8 cellular contexts compared by ENCODE assay signal in the genomic region with DNA sequence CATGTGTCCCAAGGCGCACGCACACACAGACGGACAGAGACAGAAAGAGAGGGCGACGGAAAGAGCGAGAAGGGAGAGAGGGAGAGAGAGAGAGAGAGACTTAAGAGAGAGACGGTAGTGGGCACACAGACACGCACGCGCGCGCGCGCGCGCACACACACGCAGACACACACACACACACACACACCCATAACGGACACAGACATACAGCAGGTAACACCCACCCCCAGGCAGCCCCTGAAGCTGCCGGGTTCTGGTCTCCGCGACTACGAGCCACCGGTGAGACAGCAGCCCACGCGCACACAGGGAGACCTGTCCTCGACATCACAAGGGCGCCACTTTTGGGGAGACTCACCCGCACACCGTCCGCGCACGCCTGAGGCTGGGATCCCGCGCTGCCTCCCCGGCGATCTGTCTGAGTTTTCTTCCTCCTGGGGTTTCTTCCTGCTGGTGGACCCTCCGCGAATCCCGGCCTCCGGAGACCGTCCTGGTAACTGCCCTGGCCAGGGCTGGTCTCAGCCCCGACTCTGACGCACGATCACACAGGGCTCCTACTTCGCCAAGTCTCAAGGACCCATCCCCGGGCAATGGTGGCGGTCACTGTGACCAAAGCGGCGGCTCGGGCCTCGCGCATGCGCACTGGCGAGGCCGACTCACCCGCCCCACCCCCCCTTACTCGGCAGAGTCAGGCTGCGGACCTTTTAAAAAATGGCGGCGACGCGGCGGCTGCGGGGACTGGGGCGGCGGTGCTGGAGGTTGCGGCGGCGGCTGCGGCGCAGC.
A peak's percentile ranks its signal among the peaks of the same experiment; 100 is the strongest.
DNase-seq lines count a peak whose midpoint lies in the region; ATAC-seq and TF ChIP-seq lines count a peak whose summit lies in the region.
"Not testable (repeated sequence)": the region's sequence is repeated elsewhere in the genome, so short reads cannot be mapped to it uniquely, and the experiment has no call there.

No MANE protein-coding gene starts in this region.

- H3K4me3 Mint-ChIP-seq in H9 (peak overlapping the region; percentile 77 to 90), neural crest cell (peak overlapping the region; percentile 88)

- H3K27ac ChIP-seq in H9 (ENCODE audit: insufficient read length, low read depth, low read length): not testable (repeated sequence)

- H3T11ph ChIP-seq in H9 (ENCODE audit: low read length): not testable (repeated sequence)

- intact Hi-C loops in left cardiac atrium (cut with DNase I): not testable (repeated sequence)

- H3K9ac ChIP-seq in H9 (ENCODE audit: extremely low read depth, insufficient read length, low read length): not testable (repeated sequence)

- not testable (repeated sequence) for H3K4me1 ChIP-seq in H9 (ENCODE audit: insufficient read depth, low read length)

- not testable (repeated sequence) for TF ChIP-seq CTCF in H9 (conservative IDR thresholded peaks at IDR 0.05); neural crest cell (conservative IDR thresholded peaks at IDR 0.05)

- not testable (repeated sequence) for H2AFZ ChIP-seq in H9 (ENCODE audit: low read length)

- no CpG with 5 or more reads among the region's 71 CpGs for WGBS in H9 (ENCODE audit: extremely low coverage, insufficient read length, low lambda C conversion rate)

- H3K9me3 ChIP-seq in H9 (ENCODE audit: control insufficient read depth, low read depth, low read length): not testable (repeated sequence)

- not testable (repeated sequence) for H2BK15ac ChIP-seq in H9 (ENCODE audit: low read depth, low read length)

- not testable (repeated sequence) for H2BK20ac ChIP-seq in H9 (ENCODE audit: low read depth, low read length, poor library complexity, severe bottlenecking)

- H3K23me2 ChIP-seq in H9 (ENCODE audit: insufficient read length, low read depth, low read length, poor library complexity, severe bottlenecking): not testable (repeated sequence)

- H4K8ac ChIP-seq in H9 (replicated peaks; ENCODE audit: insufficient read length, low read depth, low read length): not testable (repeated sequence)

- not testable (repeated sequence) for H3K27ac Mint-ChIP-seq in H9
- peak overlapping the region; percentile 81 for H3K27ac Mint-ChIP-seq in neural crest cell (ENCODE audit: unreplicated experiment)

- H3K4me2 ChIP-seq in H9 (ENCODE audit: insufficient read depth, insufficient read length, low read length): peak overlapping the region; percentile 25

- not testable (repeated sequence) for H3K23ac ChIP-seq in H9 (ENCODE audit: insufficient read length, low read depth, low read length)

- H2AK5ac ChIP-seq in H9 (ENCODE audit: insufficient read length, low read length): not testable (repeated sequence)

- not testable (repeated sequence) for H3K27me3 ChIP-seq in H9 (ENCODE audit: insufficient read depth, low read length)

- H4K91ac ChIP-seq in H9 (ENCODE audit: insufficient read length, low read depth, low read length): not testable (repeated sequence)

- H3K18ac ChIP-seq in H9 (ENCODE audit: insufficient read length, low read depth, low read length): not testable (repeated sequence)

- peak; percentile 53 to 67 for ATAC-seq in left cardiac atrium

- H2BK5ac ChIP-seq in H9 (ENCODE audit: insufficient read length, low read length): not testable (repeated sequence)

- not testable (repeated sequence) for H3K14ac ChIP-seq in H9 (ENCODE audit: insufficient read depth, low read length)

- H4K5ac ChIP-seq in H9 (ENCODE audit: insufficient read length, low read depth, low read length): not testable (repeated sequence)

- not testable (repeated sequence) for H2BK12ac ChIP-seq in H9 (ENCODE audit: insufficient read length, low read depth, low read length)

- H3K36me3 Mint-ChIP-seq in H9 (ENCODE audit: insufficient read depth in 1 of 3, low read depth in 3 of 3); neural crest cell (ENCODE audit: low read depth): not testable (repeated sequence)

- H3K4me1 Mint-ChIP-seq in H9, neural crest cell: not testable (repeated sequence)

- not testable (repeated sequence) for H3K79me2 ChIP-seq in H9 (ENCODE audit: insufficient read depth, low read length)

- H4K20me1 ChIP-seq in H9 (ENCODE audit: control insufficient read depth, insufficient read depth, insufficient read length): not testable (repeated sequence)

- not testable (repeated sequence) for H3K27me3 Mint-ChIP-seq in H9 (ENCODE audit: low read depth); neural crest cell (ENCODE audit: low read depth)

- H3K79me1 ChIP-seq in H9 (ENCODE audit: insufficient read depth, low read depth, low read length, poor library complexity, severe bottlenecking): not testable (repeated sequence)

- H3K4ac ChIP-seq in H9 (ENCODE audit: low read depth, low read length): not testable (repeated sequence)

- peak; percentile 2 for DNase-seq in Ammon's horn (ENCODE audit: low spot score)
- peak; percentile 15 for DNase-seq in H9
- DNase-seq in RKO (ENCODE audit: low spot score): peak; percentile 9
- peak; percentile 56 for DNase-seq in activated T-cell treated with anti-CD3 and anti-CD28 coated beads, Interleukin-2, amount 50 U/mL, for 1 hour
- DNase-seq in central memory CD4-positive, alpha-beta T cell: peak; percentile 12
- peak; percentile 48 for DNase-seq in left cardiac atrium
- peak; percentile 17 for DNase-seq in neural crest cell (ENCODE audit: low read depth, low spot score)
- DNase-seq in stimulated activated CD8-positive, alpha-beta memory T cell treated with anti-CD3 and anti-CD28 coated beads, Interleukin-12 subunit alpha, Interleukin-12 subunit beta, amount 100 ng/mL, for 1 hour (ENCODE audit: low read depth): peak; percentile 12

- H3K56ac ChIP-seq in H9 (ENCODE audit: insufficient read length, low read depth, low read length): not testable (repeated sequence)

- H3K9me3 Mint-ChIP-seq in H9: peaks cover 3 to 14% of the 10 kb centered on the region in 2 experiments; a peak in 4 of 5 replicates
- not testable (repeated sequence) for H3K9me3 Mint-ChIP-seq in neural crest cell

- H2BK120ac ChIP-seq in H9 (ENCODE audit: low read depth, low read length, poor library complexity, severe bottlenecking): not testable (repeated sequence)

Comparison
In these comparisons a context has a peak if more than half of its experiments do, and no peak if none do; other contexts are left out.
1. DNase-seq: peak in every context shown above with its lines; median percentile 56 in activated T-cell treated with anti-CD3 and anti-CD28 coated beads, Interleukin-2, amount 50 U/mL, for 1 hour; 48 in left cardiac atrium; 17 in neural crest cell; 15 in H9; 12 in central memory CD4-positive, alpha-beta T cell; 12 in stimulated activated CD8-positive, alpha-beta memory T cell treated with anti-CD3 and anti-CD28 coated beads, Interleukin-12 subunit alpha, Interleukin-12 subunit beta, amount 100 ng/mL, for 1 hour; 9 in RKO; 2 in Ammon's horn.